Comparison of ENCODE assay signal across 1 cellular context in genomic region chr11:46379483-46380293, GRCh38.
A peak's percentile ranks its signal among the peaks of the same experiment; 100 is the strongest.
TF ChIP-seq lines count a peak whose summit lies in the region.

No MANE protein-coding gene starts in this region.

TF ChIP-seq in K562, 482 proteins besides CTCF, POLR2A, EP300 and RAD21:
- TF ChIP-seq ZFX (CRISPR knock-in tag; IDR thresholded peaks at IDR 0.05), result 0 out of 2 replicates have a peak, but pooled peaks have one; percentile 42
- TF ChIP-seq FIP1L1 (IDR thresholded peaks at IDR 0.05; ENCODE audit: low read depth, low read length, poor library complexity, severe bottlenecking), result peak; percentile 15
- TF ChIP-seq POLR2G (IDR thresholded peaks at IDR 0.05; ENCODE audit: low read depth, low read length), result peak; percentile 60
- TF ChIP-seq ZBTB7A (IDR thresholded peaks at IDR 0.05; ENCODE audit: borderline replicate concordance, control insufficient read depth, low read depth, low read length), result peak; percentile 63; the same call in 1 of the 2 replicates
- TF ChIP-seq ZBTB9 (CRISPR knock-in tag; IDR thresholded peaks at IDR 0.05), result 0 out of 2 replicates have a peak, but pooled peaks have one; percentile 1
- 0 out of 4 replicates have a peak, but pooled peaks of 1 of the 2 experiments have one; percentile 12 for TF ChIP-seq HDAC1 (IDR thresholded peaks at IDR 0.05)
- TF ChIP-seq SRF (CRISPR knock-in tag; IDR thresholded peaks at IDR 0.05), result peak in 1 of 2 experiments; percentile 29; a peak in 1 of 4 replicates
- TF ChIP-seq ZNF592 (IDR thresholded peaks at IDR 0.05), result peak; percentile 33; the same call in 1 of the 2 replicates
- peak; percentile 31; the same call in 1 of the 2 replicates for TF ChIP-seq ZNF263 (CRISPR knock-in tag; IDR thresholded peaks at IDR 0.05; ENCODE audit: borderline replicate concordance)
- 0 out of 2 replicates have a peak, but pooled peaks have one; percentile 2 for TF ChIP-seq GABPA (tag; conservative IDR thresholded peaks at IDR 0.05; ENCODE audit: low read depth)
- TF ChIP-seq ZBTB33 (CRISPR knock-in tag; IDR thresholded peaks at IDR 0.05), result peak; percentile 54; the same call in 1 of the 2 replicates
- TF ChIP-seq UBTF (IDR thresholded peaks at IDR 0.05; ENCODE audit: borderline replicate concordance in 1 of 2, low read depth in 2 of 2, low read length in 2 of 2), result peak; percentile 44 to 64; a peak in 1 of 4 replicates
